Comparison of ENCODE assay signal across 27 cellular contexts in genomic region chr7:80302078-80302477, GRCh38.
"Had no signal": no experiment of that assay in that cellular context is flagged by ENCODE, and none has a peak within 500 bp of the region (broad histone marks: within the 10 kb centered on the region; RNA-seq: fewer than 3 reads in every experiment).

No MANE protein-coding gene starts in this region.

- H3K9me3 ChIP-seq: body of pancreas, colonic mucosa, esophagus squamous epithelium, gastrocnemius medialis had no signal

- H3K36me3 ChIP-seq: colonic mucosa, esophagus squamous epithelium, gastrocnemius medialis, heart left ventricle had no signal

- H3K4me3 ChIP-seq: body of pancreas, colonic mucosa, esophagus squamous epithelium, gastrocnemius medialis, heart left ventricle had no signal

- H3K27ac ChIP-seq: body of pancreas, colonic mucosa, epithelial cell of prostate, esophagus squamous epithelium, gastrocnemius medialis, heart left ventricle, VCaP had no signal

- H3K4me1 ChIP-seq: body of pancreas, colonic mucosa, gastrocnemius medialis, heart left ventricle had no signal

- FAIRE-seq: endometrium, endothelial cell of umbilical vein had no signal

- DNase-seq: activated B cell treated with CpG ODN at 0.5 μM for 24 hours; activated CD4-positive, alpha-beta T cell treated with anti-CD3 and anti-CD28 coated beads for 48 hours; activated CD4-positive, alpha-beta T cell treated with anti-CD3 and anti-CD28 coated beads, Interleukin-2, amount 50 U/mL, for 1 hour; activated CD4-positive, alpha-beta T cell treated with anti-CD3 and anti-CD28 coated beads, Interleukin-2, amount 50 U/mL, for 48 hours; activated CD8-positive, alpha-beta memory T cell treated with anti-CD3 and anti-CD28 coated beads for 24 hours; activated CD8-positive, alpha-beta T cell treated with anti-CD3 and anti-CD28 coated beads for 36 hours; activated effector memory CD4-positive, alpha-beta T cell treated with Interleukin-2 at 50 U/mL for 16 hours; activated gamma-delta T cell treated with Interleukin-2 at 50 U/mL for 16 hours; activated naive CD4-positive, alpha-beta T cell treated with anti-CD3 and anti-CD28 coated beads, Interleukin-2, amount 50 U/mL, for 16 hours; activated naive CD4-positive, alpha-beta T cell treated with Interleukin-2 at 50 U/mL for 16 hours; activated T-cell treated with anti-CD3 and anti-CD28 coated beads, Interleukin-2, amount 50 U/mL, for 4 hours; amniotic stem cell; anterior cingulate cortex; body of pancreas; caudate nucleus; colonic mucosa; effector CD8-positive, alpha-beta T cell; esophagus squamous epithelium; foreskin fibroblast; gastrocnemius medialis; glutamatergic neuron; heart left ventricle; T-helper 2 cell had no signal
